22 cellular contexts compared by ENCODE assay signal in the genomic region with DNA sequence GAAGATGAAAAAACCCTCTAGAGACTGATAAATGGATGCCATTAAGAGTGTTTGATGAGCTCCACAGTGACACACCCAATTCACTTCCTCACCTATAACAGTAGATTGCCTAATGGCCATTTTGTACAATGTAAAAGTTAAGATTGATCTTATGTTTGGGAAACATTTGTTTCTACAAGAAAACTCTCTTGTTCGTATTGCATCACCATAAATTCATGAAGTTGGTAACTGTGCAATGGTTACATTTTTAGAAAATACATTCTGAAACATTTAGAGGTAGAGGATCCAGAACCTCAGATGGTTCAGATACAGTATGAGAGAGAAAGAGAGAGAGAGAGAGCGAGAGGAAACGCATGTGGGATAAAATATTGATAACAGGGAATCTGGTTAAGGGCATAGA. TPM values are rescaled to one million over a fixed set of nuclear protein-coding genes. Genes with fewer than 3 reads are reported as not detected.
"Had no signal": no experiment of that assay in that cellular context is flagged by ENCODE, and none has a peak within 500 bp of the region (broad histone marks: within the 10 kb centered on the region; RNA-seq: fewer than 3 reads in every experiment).

No MANE protein-coding gene starts in this region.

- H3K27ac ChIP-seq: HL-60, KMS-11, RWPE1 had no signal

- H3K9me3 ChIP-seq: SK-N-SH had no signal

- DNase-seq: Kasumi-1, MM.1S, NCI-H1092 treated with DMSO at 0.1 percent for 48 hours, NCI-H1436, NCI-H187, NCI-H2029, NCI-H2081 treated with DMSO at 0.1 percent for 48 hours, NCI-H2171, NCI-H226, NCI-H446, NCI-H510A, NCI-H524 treated with DMSO at 0.1 percent for 48 hours, NCI-H69, NCI-H774, SHP77, SK-N-SH, SW 1271 had no signal

- H3K4me2 ChIP-seq: KMS-11, SK-N-SH had no signal

- FAIRE-seq: HTR-8/SVneo, RCC 7860 had no signal

- H3K9ac ChIP-seq: KMS-11, SK-N-SH had no signal

RNA-seq across cellular contexts. Expression of gene DAPL1, which starts 31.8 kb away (rescaled TPM):
- polyA plus RNA-seq: SK-N-SH had no signal
